Comparison of ENCODE assay signal across 8 cellular contexts in the genomic region with DNA sequence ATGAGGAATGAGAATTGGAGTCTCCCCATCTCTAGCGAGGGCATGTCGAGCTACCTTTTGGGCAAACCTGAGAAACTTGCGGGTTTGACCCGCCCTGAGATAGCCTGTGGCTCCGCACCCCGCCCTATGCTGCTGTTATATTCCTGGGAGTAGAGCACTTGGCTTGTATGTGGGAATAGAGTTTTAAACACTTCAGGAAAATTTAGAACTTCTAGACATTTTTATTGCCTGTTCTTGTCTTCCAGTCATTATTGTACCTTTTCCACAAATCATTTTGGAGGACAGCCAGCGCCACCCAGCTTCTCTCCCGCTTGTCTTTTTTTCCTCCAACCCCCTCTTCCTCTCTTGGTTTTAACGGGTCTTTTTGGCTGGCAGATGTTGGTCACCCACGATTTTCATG. TPM values are rescaled to one million over a fixed set of nuclear protein-coding genes. Genes with fewer than 3 reads are reported as not detected.
A peak's percentile ranks its signal among the peaks of the same experiment; 100 is the strongest.
DNase-seq lines count a peak whose midpoint lies in the region; ATAC-seq and TF ChIP-seq lines count a peak whose summit lies in the region.

No MANE protein-coding gene starts in this region.

- H3K4me1 ChIP-seq in DND-41 (ENCODE audit: insufficient read depth, low read length): peaks cover 47% of the 10 kb centered on the region
- H3K4me1 ChIP-seq in rectal smooth muscle tissue (ENCODE audit: control insufficient read depth, insufficient read depth, low read length): peaks cover 9% of the 10 kb centered on the region

- H3K27ac ChIP-seq in DND-41 (ENCODE audit: low read length) (peak overlapping the region; percentile 81), rectal smooth muscle tissue (ENCODE audit: low read depth, low read length) (peak overlapping the region; percentile 76)

- peak overlapping the region; percentile 65 to 97 for H3K4me3 ChIP-seq in DND-41 (ENCODE audit: low read depth in 1 of 2, low read length in 2 of 2)
- H3K4me3 ChIP-seq in rectal smooth muscle tissue (ENCODE audit: low read length): peak overlapping the region; percentile 97

- ATAC-seq in DND-41 (ENCODE audit: insufficient read depth, low read depth) (peak; percentile 39), GM21515 (IDR thresholded peaks at IDR 0.05; ENCODE audit: unreplicated experiment) (peak; percentile 29), left cardiac atrium (peak; percentile 23 to 62), HG03175 (IDR thresholded peaks at IDR 0.05; ENCODE audit: unreplicated experiment) (no peak)
- ATAC-seq in activated naive CD4-positive, alpha-beta T cell treated with anti-CD3 and anti-CD28 coated beads, Interleukin-2, amount 50 U/mL, for 72 hours: peak; percentile 27 to 30

- peaks cover 7% of the 10 kb centered on the region; the same call in 1 of the 2 replicates for H4K20me1 ChIP-seq in DND-41 (ENCODE audit: insufficient read depth, low read length)

- peaks cover 50 to 59% of the 10 kb centered on the region in 2 donors for H3K36me3 Mint-ChIP-seq in activated naive CD4-positive, alpha-beta T cell treated with anti-CD3 and anti-CD28 coated beads, Interleukin-2, amount 50 U/mL, for 72 hours

- H3K4me2 ChIP-seq in DND-41 (ENCODE audit: insufficient read depth, low read length): peak overlapping the region; percentile 77

- H3K9me3 Mint-ChIP-seq in activated naive CD4-positive, alpha-beta T cell treated with anti-CD3 and anti-CD28 coated beads, Interleukin-2, amount 50 U/mL, for 72 hours: no peaks in the 10 kb centered on the region

- peak overlapping the region; percentile 68 for H3K9ac ChIP-seq in DND-41 (ENCODE audit: low read depth, low read length)
- H3K9ac ChIP-seq in rectal smooth muscle tissue (ENCODE audit: low read length): peak overlapping the region; percentile 84

- peak; percentile 50 for TF ChIP-seq CTCF in DND-41 (IDR thresholded peaks at IDR 0.05; ENCODE audit: borderline replicate concordance, extremely low read depth, low read length, poor library complexity, severe bottlenecking)

- peak overlapping the region; percentile 99 for H3K27ac Mint-ChIP-seq in activated naive CD4-positive, alpha-beta T cell treated with anti-CD3 and anti-CD28 coated beads, Interleukin-2, amount 50 U/mL, for 72 hours

- H3K36me3 ChIP-seq in DND-41 (ENCODE audit: insufficient read depth, low read length): peaks cover 34% of the 10 kb centered on the region
- H3K36me3 ChIP-seq in rectal smooth muscle tissue (ENCODE audit: control insufficient read depth, insufficient read depth, low read length): peaks cover 10% of the 10 kb centered on the region

- intact Hi-C loops in left cardiac atrium (cut with DNase I): no loop called here

- H2AFZ ChIP-seq in DND-41 (ENCODE audit: low read depth, low read length): peak overlapping the region; percentile 82

- no peaks in the 10 kb centered on the region for H3K9me3 ChIP-seq in DND-41 (ENCODE audit: insufficient read depth, low read length, severe bottlenecking)

- peaks cover 73% of the 10 kb centered on the region for H3K79me2 ChIP-seq in DND-41 (ENCODE audit: insufficient read depth, low read length)

- H3K27me3 ChIP-seq in DND-41 (ENCODE audit: insufficient read depth, low read length, poor library complexity) (no peaks in the 10 kb centered on the region), rectal smooth muscle tissue (ENCODE audit: control insufficient read depth, insufficient read depth, low read length) (no peaks in the 10 kb centered on the region)

- DNase-seq in DND-41: peak; percentile 48
- DNase-seq in MV-4-11 (lab: John Stamatoyannopoulos, UW): peak; percentile 22
- peak in 1 of 2 donors; percentile 9 for DNase-seq in activated naive CD4-positive, alpha-beta T cell treated with anti-CD3 and anti-CD28 coated beads, Interleukin-2, amount 50 U/mL, for 72 hours (ENCODE audit: low spot score in 2 of 2)
- no peak for DNase-seq in left cardiac atrium
- no peak for DNase-seq in stimulated activated CD4-positive, alpha-beta T cell treated with anti-CD3 and anti-CD28 coated beads, Interleukin-4, amount 100 ng/mL, for 4 hours

RNA-seq across cellular contexts. Expression of gene GNPAT, which starts 0.7 kb away (rescaled TPM):
- 10 to 100 TPM; 50.6 to 65.2 TPM for total RNA-seq in activated naive CD4-positive, alpha-beta T cell treated with anti-CD3 and anti-CD28 coated beads, Interleukin-2, amount 50 U/mL, for 72 hours
- total RNA-seq in left cardiac atrium: 10 to 100 TPM; 43.7 to 46.8 TPM

Comparison
In these comparisons a context has a peak if more than half of its experiments do, and no peak if none do; other contexts are left out.
1. DNase-seq: peak in DND-41 (single experiment) and MV-4-11 (single experiment); none in left cardiac atrium (single experiment) and stimulated activated CD4-positive, alpha-beta T cell treated with anti-CD3 and anti-CD28 coated beads, Interleukin-4, amount 100 ng/mL, for 4 hours (0 of 2).